Comparison of ENCODE assay signal across 1 cellular context in genomic region chr14:35827678-35828472, GRCh38.
TF ChIP-seq lines count a peak whose summit lies in the region.

No MANE protein-coding gene starts in this region.

TF ChIP-seq in GM12878, 131 proteins besides CTCF, POLR2A, EP300 and RAD21:
- TF ChIP-seq PBX3 (IDR thresholded peaks at IDR 0.05; ENCODE audit: insufficient replicate concordance, low read depth, low read length) (no peak), MLLT1 (IDR thresholded peaks at IDR 0.05) (no peak), SREBF2 (IDR thresholded peaks at IDR 0.05; ENCODE audit: low read length) (no peak), ZNF207 (IDR thresholded peaks at IDR 0.05; ENCODE audit: borderline replicate concordance) (no peak), CREB1 (IDR thresholded peaks at IDR 0.05; ENCODE audit: low read depth) (no peak), IKZF1 (conservative IDR thresholded peaks at IDR 0.05) (no peak), RBBP5 (conservative IDR thresholded peaks at IDR 0.05) (no peak), FOXM1 (IDR thresholded peaks at IDR 0.05; ENCODE audit: low read depth, low read length) (no peak), MYC (IDR thresholded peaks at IDR 0.05; ENCODE audit: insufficient read depth, insufficient read length, insufficient replicate concordance, low read length, severe bottlenecking) (no peak), USF2 (IDR thresholded peaks at IDR 0.05; ENCODE audit: borderline replicate concordance, low read depth, low read length) (no peak), E2F4 (IDR thresholded peaks at IDR 0.05; ENCODE audit: low read depth, low read length) (no peak), YY1 (IDR thresholded peaks at IDR 0.05; ENCODE audit: low read depth, low read length) (no peak), ETV6 (conservative IDR thresholded peaks at IDR 0.05 in 1 of 2, IDR thresholded peaks at IDR 0.05 in 1 of 2; ENCODE audit: borderline replicate concordance in 1 of 2, low read depth in 1 of 2) (no peak)
